1 cellular context compared by ENCODE assay signal in genomic region chr5:37326536-37326935, GRCh38.
TF ChIP-seq lines count a peak whose summit lies in the region.

No MANE protein-coding gene starts in this region.

TF ChIP-seq in K562, 482 proteins besides CTCF, POLR2A, EP300 and RAD21:
- TF ChIP-seq NR2C1 (IDR thresholded peaks at IDR 0.05) (no peak), NR2C1 (tag; IDR thresholded peaks at IDR 0.05) (no peak), KDM5B (IDR thresholded peaks at IDR 0.05; ENCODE audit: insufficient replicate concordance, low read depth, low read length) (no peak), ZNF639 (CRISPR knock-in tag; conservative IDR thresholded peaks at IDR 0.05 in 1 of 2, IDR thresholded peaks at IDR 0.05 in 1 of 2) (no peak), KLF1 (tag; IDR thresholded peaks at IDR 0.05) (no peak), ZNF121 (CRISPR knock-in tag; conservative IDR thresholded peaks at IDR 0.05) (no peak), NCOA6 (IDR thresholded peaks at IDR 0.05) (no peak), MIER1 (IDR thresholded peaks at IDR 0.05; ENCODE audit: low read depth) (no peak), MYNN (IDR thresholded peaks at IDR 0.05) (no peak), MYNN (CRISPR knock-in tag; IDR thresholded peaks at IDR 0.05) (no peak), BRD9 (IDR thresholded peaks at IDR 0.05; ENCODE audit: low read depth, partially characterized antibody) (no peak), BDP1 (IDR thresholded peaks at IDR 0.05; ENCODE audit: insufficient read depth, insufficient read length) (no peak), RBM14 (IDR thresholded peaks at IDR 0.05; ENCODE audit: borderline replicate concordance, insufficient read depth, low read depth, low read length) (no peak), RFX5 (IDR thresholded peaks at IDR 0.05; ENCODE audit: low read depth, low read length) (no peak), E2F8 (IDR thresholded peaks at IDR 0.05; ENCODE audit: low read depth, partially characterized antibody) (no peak), MCM2 (IDR thresholded peaks at IDR 0.05; ENCODE audit: low read depth) (no peak), RBM17 (IDR thresholded peaks at IDR 0.05; ENCODE audit: borderline replicate concordance, low read depth, low read length) (no peak), MAFG (tag; conservative IDR thresholded peaks at IDR 0.05) (no peak), PRMT5 (CRISPR knock-in tag; IDR thresholded peaks at IDR 0.05) (no peak), PTTG1 (tag; IDR thresholded peaks at IDR 0.05; ENCODE audit: low read depth) (no peak), TEAD4 (IDR thresholded peaks at IDR 0.05; ENCODE audit: low read length) (no peak), TEAD4 (CRISPR knock-in tag; IDR thresholded peaks at IDR 0.05; ENCODE audit: borderline replicate concordance) (no peak), MXI1 (IDR thresholded peaks at IDR 0.05; ENCODE audit: low read depth, low read length) (no peak)
